ENCODE assay signal across 13 cellular contexts in the genomic region with DNA sequence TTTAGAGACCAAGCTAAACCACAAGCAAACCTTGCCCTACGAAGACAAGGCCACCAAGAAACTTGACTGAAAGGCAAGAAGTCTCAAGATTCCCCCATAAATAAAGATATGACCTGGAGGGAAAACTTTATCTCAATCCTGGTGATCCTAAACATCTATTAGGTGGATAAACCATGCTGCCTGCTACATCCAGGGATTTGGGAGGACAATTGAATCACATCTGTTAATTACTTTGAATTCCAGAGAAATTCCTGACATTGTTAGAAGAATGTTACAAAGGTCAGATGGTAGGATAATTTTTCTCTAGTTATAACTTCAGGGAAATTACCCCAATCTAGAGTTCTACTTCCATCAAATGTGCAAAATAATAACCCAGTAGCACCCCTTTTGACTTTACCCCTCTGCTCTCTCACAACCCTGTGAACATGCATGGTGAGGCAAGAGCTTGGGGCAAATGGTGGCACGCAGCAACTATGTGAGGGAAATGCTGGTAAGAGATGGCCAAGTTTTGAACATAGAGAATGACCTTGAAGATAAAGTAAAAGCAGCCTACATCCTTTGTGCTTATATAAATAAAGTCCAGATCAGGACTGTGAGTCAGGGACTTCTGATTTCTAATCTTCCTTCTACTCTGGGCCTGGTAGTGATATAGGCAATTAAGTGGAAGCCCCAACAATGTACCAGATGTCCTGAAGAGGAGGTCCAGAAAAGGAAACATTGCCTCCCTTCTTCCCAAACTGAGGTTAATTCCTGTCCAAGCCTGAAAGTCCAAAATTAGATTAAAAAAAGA.
"Had no signal": no experiment of that assay in that cellular context is flagged by ENCODE, and none has a peak within 500 bp of the region (broad histone marks: within the 10 kb centered on the region; RNA-seq: fewer than 3 reads in every experiment).

No MANE protein-coding gene starts in this region.

- H2AFZ ChIP-seq: neural progenitor cell had no signal

- H3K4me3 ChIP-seq: neural progenitor cell, ovary, testis had no signal

- H3K36me3 Mint-ChIP-seq: activated naive CD4-positive, alpha-beta T cell treated with anti-CD3 and anti-CD28 coated beads, Interleukin-2, amount 50 U/mL, for 24 hours; neural progenitor cell had no signal

- H3K9me3 Mint-ChIP-seq: activated CD4-positive, alpha-beta memory T cell treated with anti-CD3 and anti-CD28 coated beads, Interleukin-2, amount 10 ng/mL, durations not matched to agents 7 days and 5 days; neural progenitor cell had no signal

- H3K9me3 ChIP-seq: ovary, testis had no signal

- ATAC-seq: foreskin keratinocyte had no signal

- H3K27me3 Mint-ChIP-seq: activated CD4-positive, alpha-beta memory T cell treated with anti-CD3 and anti-CD28 coated beads, Interleukin-2, amount 10 ng/mL, durations not matched to agents 7 days and 5 days; activated CD4-positive, alpha-beta T cell treated with anti-CD3 and anti-CD28 coated beads for 36 hours; activated naive CD4-positive, alpha-beta T cell treated with anti-CD3 and anti-CD28 coated beads, Interleukin-2, amount 50 U/mL, for 24 hours had no signal

- H3K4me3 Mint-ChIP-seq: activated CD4-positive, alpha-beta memory T cell treated with anti-CD3 and anti-CD28 coated beads, Interleukin-2, amount 10 ng/mL, durations not matched to agents 7 days and 5 days; activated CD4-positive, alpha-beta T cell treated with anti-CD3 and anti-CD28 coated beads for 36 hours; neural progenitor cell had no signal

- H3K27ac ChIP-seq: foreskin keratinocyte, neural progenitor cell, ovary, testis, VCaP had no signal

- H3K4me2 ChIP-seq: neural progenitor cell had no signal

- H3K36me3 ChIP-seq: neural progenitor cell, ovary had no signal

- H3K27ac Mint-ChIP-seq: activated CD4-positive, alpha-beta memory T cell treated with anti-CD3 and anti-CD28 coated beads, Interleukin-2, amount 10 ng/mL, durations not matched to agents 7 days and 5 days; activated CD4-positive, alpha-beta T cell treated with anti-CD3 and anti-CD28 coated beads for 36 hours; neural progenitor cell had no signal

- H3K27me3 ChIP-seq: foreskin keratinocyte, neural progenitor cell, ovary, testis had no signal

- H3K4me1 ChIP-seq: testis had no signal

- DNase-seq: activated CD4-positive, alpha-beta memory T cell treated with anti-CD3 and anti-CD28 coated beads, Interleukin-2, amount 10 ng/mL, durations not matched to agents 7 days and 5 days; anterior cingulate cortex; foreskin keratinocyte; ovary; stimulated activated CD4-positive, alpha-beta T cell treated with anti-CD3 and anti-CD28 coated beads, Interleukin-4, amount 100 ng/mL, for 1 hour; stimulated activated CD8-positive, alpha-beta memory T cell treated with anti-CD3 and anti-CD28 coated beads, Interleukin-4, amount 100 ng/mL, for 48 hours; stimulated activated naive CD8-positive, alpha-beta T cell treated with anti-CD3 and anti-CD28 coated beads, Interleukin-15, Interleukin-2, amounts not matched to agents 100 U/mL and 50 U/mL, for 24 hours; T1000; testis had no signal

- H3K9ac ChIP-seq: neural progenitor cell had no signal
